Comparison of ENCODE assay signal across 8 cellular contexts in genomic region chr5:78295035-78295961, GRCh38. TPM values are rescaled to one million over a fixed set of nuclear protein-coding genes. Genes with fewer than 3 reads are reported as not detected.
DNase-seq lines count a peak whose midpoint lies in the region; ATAC-seq and TF ChIP-seq lines count a peak whose summit lies in the region.

No MANE protein-coding gene starts in this region.

- peaks cover 0 to 34% (median 19%) of the 10 kb centered on the region in 12 donors for H3K4me1 ChIP-seq in heart left ventricle

- DNase-seq in NCI-H1694 (lab: John Stamatoyannopoulos, UW), result peak; percentile 51
- no peak for DNase-seq in NCI-H1694 treated with DMSO at 0.1 percent for 48 hours (lab: John Stamatoyannopoulos, UW)
- peak; percentile 80 for DNase-seq in RPMI8226
- DNase-seq in activated naive CD4-positive, alpha-beta T cell treated with Interleukin-2 at 50 U/mL for 16 hours, result peak; percentile 59
- peak; percentile 9 to 65 (median 31) for DNase-seq in heart left ventricle
- DNase-seq in retina, result peak; percentile 51

- H3K27ac ChIP-seq in heart left ventricle, result peak overlapping the region; percentile 47 to 94 (median 90)

- ATAC-seq in HG03097 (IDR thresholded peaks at IDR 0.05; ENCODE audit: low FRiP score, unreplicated experiment) (peak; percentile 12), heart left ventricle (peak; percentile 8 to 46 (median 34)), HG02970 (IDR thresholded peaks at IDR 0.05; ENCODE audit: low FRiP score, unreplicated experiment) (no peak)

- no peak for TF ChIP-seq POLR2A in heart left ventricle (IDR thresholded peaks at IDR 0.05)

- WGBS in heart left ventricle, 4 donors, result 1 to 6% (median 3%) methylated on average over 46 of the region's 46 CpGs

- peak overlapping the region; percentile 60 to 97 (median 88) for H3K4me3 ChIP-seq in heart left ventricle

- no peaks in the 10 kb centered on the region for H3K36me3 ChIP-seq in heart left ventricle

- intact Hi-C loops in heart left ventricle (cut with DNase I), result loop anchor here in 8 of 10 donors (2.0 to 10.0 kb wide), 5 partner anchors 62 to 1320 kb away; partner anchors contain the start of genes SCAMP1 (in 2 of the 8), LHFPL2 (in 1 of the 8) and TENT2 (in 1 of the 8)

- no peaks in the 10 kb centered on the region for H3K9me3 ChIP-seq in heart left ventricle

- peak in 1 of 12 donors; percentile 7 for TF ChIP-seq CTCF in heart left ventricle (IDR thresholded peaks at IDR 0.05)

- no peaks in the 10 kb centered on the region for H3K27me3 ChIP-seq in heart left ventricle

RNA-seq across cellular contexts. Expression of gene AP3B1, which starts 0.8 kb away (rescaled TPM):
- 10 to 100 TPM; 19.3 to 33.7 (median 25.2) TPM for total RNA-seq in heart left ventricle
- polyA plus RNA-seq in heart left ventricle, result 10 to 100 TPM; 14.4 to 27.5 TPM
